In the genomic region with DNA sequence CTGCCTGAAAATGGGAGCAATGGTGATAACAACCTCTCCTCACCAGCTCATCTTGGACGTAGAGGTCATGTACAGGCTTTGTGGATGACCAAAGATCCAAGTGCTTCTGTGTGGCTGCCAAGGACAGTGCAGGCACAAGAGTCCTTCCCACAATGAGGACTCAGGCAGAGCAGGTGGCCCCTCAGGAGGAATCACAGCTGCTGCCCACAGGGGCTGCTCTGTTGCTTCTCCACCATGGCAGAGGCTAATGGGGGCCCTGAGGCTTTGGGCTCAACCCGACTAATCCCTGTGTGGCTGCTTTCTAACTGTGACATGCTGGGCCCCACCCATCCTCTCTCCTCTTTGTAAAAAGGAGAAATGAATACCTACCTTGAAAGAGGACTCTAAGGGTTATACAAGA, we compare ENCODE assay signal across 35 cellular contexts.
"Had no signal": no experiment of that assay in that cellular context is flagged by ENCODE, and none has a peak within 500 bp of the region (broad histone marks: within the 10 kb centered on the region; RNA-seq: fewer than 3 reads in every experiment).

No MANE protein-coding gene starts in this region.

- H3K27me3 ChIP-seq: adrenal gland, body of pancreas, breast epithelium, MG63, Peyer's patch, SJSA1 had no signal

- H3K4me3 ChIP-seq: adrenal gland, body of pancreas, breast epithelium, MG63, Peyer's patch, SJSA1 had no signal

- H3K27me3 Mint-ChIP-seq: activated CD4-positive, alpha-beta memory T cell treated with anti-CD3 and anti-CD28 coated beads for 36 hours had no signal

- H3K27ac Mint-ChIP-seq: activated CD4-positive, alpha-beta memory T cell treated with anti-CD3 and anti-CD28 coated beads for 36 hours; activated naive CD4-positive, alpha-beta T cell treated with anti-CD3 and anti-CD28 coated beads for 36 hours; activated naive CD4-positive, alpha-beta T cell treated with anti-CD3 and anti-CD28 coated beads, Interleukin-2, amount 50 U/mL, for 72 hours; activated T-helper 1 cell treated with anti-CD3 and anti-CD28 coated beads, Interleukin-12 subunit alpha, Interleukin-12 subunit beta, Interleukin-2, Interleukin-4 antibody, amounts not matched to agents 30 ng/mL and 10 ng/mL and 1 ng/mL, durations not matched to agents 14 hours and 24 hours and 36 hours; T-helper 1 cell treated with Interleukin-12 subunit alpha and Interleukin-12 subunit beta and Interleukin-4 antibody, amounts not matched to agents 30 μg/mL and 1 μg/mL, for 36 hours; T-helper 2 cell treated with Interferon-gamma antibody and Interleukin-4, amounts not matched to agents 5 μg/mL and 100 μg/mL, for 36 hours; WTC11 had no signal

- H3K4me1 ChIP-seq: breast epithelium, Peyer's patch had no signal

- H3K4me3 Mint-ChIP-seq: activated CD4-positive, alpha-beta memory T cell treated with anti-CD3 and anti-CD28 coated beads for 36 hours; activated naive CD4-positive, alpha-beta T cell treated with anti-CD3 and anti-CD28 coated beads for 36 hours; activated T-cell treated with anti-CD3 and anti-CD28 coated beads, Interleukin-2, amount 50 U/mL, for 4 hours; activated T-helper 1 cell treated with anti-CD3 and anti-CD28 coated beads, Interleukin-12 subunit alpha, Interleukin-12 subunit beta, Interleukin-2, Interleukin-4 antibody, amounts not matched to agents 30 ng/mL and 10 ng/mL and 1 ng/mL, durations not matched to agents 14 hours and 24 hours and 36 hours; T-helper 1 cell treated with Interleukin-12 subunit alpha and Interleukin-12 subunit beta and Interleukin-4 antibody, amounts not matched to agents 30 μg/mL and 1 μg/mL, for 36 hours; T-helper 2 cell treated with Interferon-gamma antibody and Interleukin-4, amounts not matched to agents 5 μg/mL and 100 μg/mL, for 36 hours; WTC11 had no signal

- H3K36me3 ChIP-seq: adrenal gland, breast epithelium, Peyer's patch, SJSA1 had no signal

- H3K9me3 Mint-ChIP-seq: activated CD4-positive, alpha-beta memory T cell treated with anti-CD3 and anti-CD28 coated beads for 36 hours; activated naive CD4-positive, alpha-beta T cell treated with anti-CD3 and anti-CD28 coated beads for 36 hours; activated naive CD4-positive, alpha-beta T cell treated with anti-CD3 and anti-CD28 coated beads, Interleukin-2, amount 50 U/mL, for 72 hours; activated T-cell treated with anti-CD3 and anti-CD28 coated beads, Interleukin-2, amount 50 U/mL, for 4 hours; activated T-helper 1 cell treated with anti-CD3 and anti-CD28 coated beads, Interleukin-12 subunit alpha, Interleukin-12 subunit beta, Interleukin-2, Interleukin-4 antibody, amounts not matched to agents 30 ng/mL and 10 ng/mL and 1 ng/mL, durations not matched to agents 14 hours and 24 hours and 36 hours; T-helper 1 cell treated with Interleukin-12 subunit alpha and Interleukin-12 subunit beta and Interleukin-4 antibody, amounts not matched to agents 30 μg/mL and 1 μg/mL, for 36 hours; T-helper 2 cell treated with Interferon-gamma antibody and Interleukin-4, amounts not matched to agents 5 μg/mL and 100 μg/mL, for 36 hours; WTC11 had no signal

- H3K36me3 Mint-ChIP-seq: activated CD4-positive, alpha-beta memory T cell treated with anti-CD3 and anti-CD28 coated beads for 36 hours; activated naive CD4-positive, alpha-beta T cell treated with anti-CD3 and anti-CD28 coated beads, Interleukin-2, amount 50 U/mL, for 72 hours; WTC11 had no signal

- DNase-seq: activated CD4-positive, alpha-beta memory T cell treated with anti-CD3 and anti-CD28 coated beads for 36 hours; activated CD4-positive, alpha-beta T cell treated with anti-CD3 and anti-CD28 coated beads for 4 hours; activated CD4-positive, alpha-beta T cell treated with anti-CD3 and anti-CD28 coated beads, Interleukin-2, amount 50 U/mL, for 1 hour; activated CD4-positive, CD25-positive, alpha-beta regulatory T cell treated with anti-CD3 and anti-CD28 coated beads, Interleukin-2, amount 50 U/mL, for 72 hours; activated CD8-positive, alpha-beta memory T cell treated with anti-CD3 and anti-CD28 coated beads, Interleukin-2, amount 50 U/mL, for 4 hours; activated gamma-delta T cell treated with Interleukin-2 at 50 U/mL for 16 hours; activated naive CD4-positive, alpha-beta T cell treated with anti-CD3 and anti-CD28 coated beads for 36 hours; activated T-cell treated with anti-CD3 and anti-CD28 coated beads for 4 hours; activated T-cell treated with anti-CD3 and anti-CD28 coated beads, Interleukin-2, amount 50 U/mL, for 4 hours; adrenal gland; body of pancreas; Karpas-422; KBM-7; MG63; NCI-H1092; NCI-H1436 treated with DMSO at 0.1 percent for 48 hours; NCI-H187; NCI-H2029 treated with DMSO at 0.1 percent for 48 hours; NCI-H2107; NCI-H2171; NCI-H510A; NCI-H69; NK-92 treated with Interleukin-12 subunit alpha and Interleukin-12 subunit beta, amount 100 ng/mL, for 24 hours; PC-3; Peyer's patch; RPMI8226; SHP77 treated with DMSO at 0.1 percent for 48 hours; SK-N-SH had no signal

- H3K4me1 Mint-ChIP-seq: WTC11 had no signal

- H3K9ac ChIP-seq: SK-N-SH had no signal

- H3K27ac ChIP-seq: adrenal gland, body of pancreas, breast epithelium, Peyer's patch, SJSA1 had no signal

- H3K9me3 ChIP-seq: adrenal gland, body of pancreas, breast epithelium, MG63, Peyer's patch, SJSA1, SK-N-SH had no signal
